1 cellular context compared by ENCODE assay signal in the genomic region with DNA sequence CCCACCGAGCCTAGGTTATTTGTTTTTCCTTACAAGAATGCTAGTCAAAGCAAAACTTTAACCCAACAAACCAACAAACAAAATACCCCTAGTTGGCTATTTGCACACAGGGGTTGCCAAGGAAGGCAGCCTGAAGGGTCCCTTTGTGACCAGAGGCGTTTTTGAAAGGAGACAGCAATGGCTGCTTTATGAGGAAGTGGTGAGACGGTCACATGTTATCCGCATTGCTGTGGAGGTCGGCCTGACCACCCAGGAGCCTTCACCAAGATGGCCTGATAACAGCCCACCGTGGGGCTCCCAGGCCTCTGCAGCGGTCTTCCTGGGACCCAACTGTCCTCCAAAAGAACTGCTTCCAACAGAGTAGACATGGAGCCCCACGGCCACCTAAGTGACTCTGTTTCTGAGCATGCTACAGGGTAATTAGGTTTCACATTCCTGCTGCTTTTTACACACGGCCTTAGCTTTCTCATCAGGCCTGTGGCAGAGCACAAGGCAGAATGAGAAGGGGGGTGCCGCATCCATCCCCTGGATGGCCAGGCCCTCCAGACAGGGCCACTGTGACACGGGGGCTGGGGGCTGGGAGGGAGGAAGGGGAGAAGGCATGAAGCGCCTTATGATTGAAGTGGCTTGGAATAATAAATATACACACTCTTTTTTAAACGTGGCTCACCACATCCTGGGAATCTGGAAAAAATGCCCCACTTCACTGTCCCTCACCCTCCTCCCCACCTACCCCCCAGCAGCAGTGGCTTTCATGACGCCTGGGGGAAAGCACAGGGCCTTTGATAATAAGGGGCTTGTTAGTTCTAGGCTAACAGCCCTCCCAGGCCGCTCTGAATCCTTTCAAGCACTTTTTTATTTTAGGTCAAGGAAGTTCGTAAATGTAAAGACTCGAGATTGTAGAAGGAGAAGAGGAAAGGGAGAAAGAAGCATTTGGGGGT.
TF ChIP-seq lines count a peak whose summit lies in the region.

No MANE protein-coding gene starts in this region.

TF ChIP-seq in IMR-90, 13 proteins besides CTCF, POLR2A, EP300 and RAD21:
- TF ChIP-seq, protein P1, sequence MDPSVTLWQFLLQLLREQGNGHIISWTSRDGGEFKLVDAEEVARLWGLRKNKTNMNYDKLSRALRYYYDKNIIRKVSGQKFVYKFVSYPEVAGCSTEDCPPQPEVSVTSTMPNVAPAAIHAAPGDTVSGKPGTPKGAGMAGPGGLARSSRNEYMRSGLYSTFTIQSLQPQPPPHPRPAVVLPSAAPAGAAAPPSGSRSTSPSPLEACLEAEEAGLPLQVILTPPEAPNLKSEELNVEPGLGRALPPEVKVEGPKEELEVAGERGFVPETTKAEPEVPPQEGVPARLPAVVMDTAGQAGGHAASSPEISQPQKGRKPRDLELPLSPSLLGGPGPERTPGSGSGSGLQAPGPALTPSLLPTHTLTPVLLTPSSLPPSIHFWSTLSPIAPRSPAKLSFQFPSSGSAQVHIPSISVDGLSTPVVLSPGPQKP (IDR thresholded peaks at IDR 0.05; ENCODE audit: borderline replicate concordance, low read depth, low read length): no peak
- TF ChIP-seq RFX5 (IDR thresholded peaks at IDR 0.05; ENCODE audit: low read depth, low read length): no peak
- TF ChIP-seq MAZ (IDR thresholded peaks at IDR 0.05; ENCODE audit: borderline replicate concordance, low read depth, low read length): no peak
- TF ChIP-seq NFE2L2 (IDR thresholded peaks at IDR 0.05; ENCODE audit: low read depth, low read length): no peak
- TF ChIP-seq MXI1 (IDR thresholded peaks at IDR 0.05; ENCODE audit: borderline replicate concordance, low read depth, low read length): no peak
- no peak for TF ChIP-seq CEBPB (IDR thresholded peaks at IDR 0.05; ENCODE audit: low read depth, low read length)
- TF ChIP-seq MAFK (IDR thresholded peaks at IDR 0.05; ENCODE audit: low read depth, low read length): no peak
- TF ChIP-seq RCOR1 (IDR thresholded peaks at IDR 0.05; ENCODE audit: insufficient replicate concordance, low read length): no peak
- TF ChIP-seq, protein P2, sequence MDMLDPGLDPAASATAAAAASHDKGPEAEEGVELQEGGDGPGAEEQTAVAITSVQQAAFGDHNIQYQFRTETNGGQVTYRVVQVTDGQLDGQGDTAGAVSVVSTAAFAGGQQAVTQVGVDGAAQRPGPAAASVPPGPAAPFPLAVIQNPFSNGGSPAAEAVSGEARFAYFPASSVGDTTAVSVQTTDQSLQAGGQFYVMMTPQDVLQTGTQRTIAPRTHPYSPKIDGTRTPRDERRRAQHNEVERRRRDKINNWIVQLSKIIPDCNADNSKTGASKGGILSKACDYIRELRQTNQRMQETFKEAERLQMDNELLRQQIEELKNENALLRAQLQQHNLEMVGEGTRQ (IDR thresholded peaks at IDR 0.05; ENCODE audit: low read depth, low read length): no peak
- no peak for TF ChIP-seq BHLHE40 (IDR thresholded peaks at IDR 0.05; ENCODE audit: low read depth, low read length)
- no peak for TF ChIP-seq CHD1 (IDR thresholded peaks at IDR 0.05; ENCODE audit: low read depth, low read length)
- no peak for TF ChIP-seq FOS (IDR thresholded peaks at IDR 0.05; ENCODE audit: low read depth, low read length)
- no peak for TF ChIP-seq SMC3 (IDR thresholded peaks at IDR 0.05; ENCODE audit: low read depth, low read length)
